1 cellular context compared by ENCODE assay signal in genomic region chr19:28239270-28239669, GRCh38.
TF ChIP-seq lines count a peak whose summit lies in the region.

No MANE protein-coding gene starts in this region.

TF ChIP-seq in SK-N-SH treated with all-trans-retinoic acid at 6 μM for 48 hours, 23 proteins besides CTCF, POLR2A, EP300 and RAD21 (continued from another document):
- no peak for TF ChIP-seq ZNF565 (CRISPR knock-in tag; conservative IDR thresholded peaks at IDR 0.05; ENCODE audit: low read depth)
- no peak for TF ChIP-seq ZFP3 (CRISPR knock-in tag; IDR thresholded peaks at IDR 0.05)
